In genomic region chr3:4994823-4995499, GRCh38 we compare ENCODE assay signal across 1 cellular context.
A peak's percentile ranks its signal among the peaks of the same experiment; 100 is the strongest.
TF ChIP-seq lines count a peak whose summit lies in the region.

No MANE protein-coding gene starts in this region.

TF ChIP-seq in K562, 482 proteins besides CTCF, POLR2A, EP300 and RAD21 (continued from another document and continues in another):
- no peak; the same call in 1 of the 2 replicates for TF ChIP-seq PML (IDR thresholded peaks at IDR 0.05; ENCODE audit: low read length)
- TF ChIP-seq ZNF561 (CRISPR knock-in tag; conservative IDR thresholded peaks at IDR 0.05) = no peak
- no peak for TF ChIP-seq SOX6 (IDR thresholded peaks at IDR 0.05)
- peak; percentile 40 for TF ChIP-seq TCF15 (CRISPR knock-in tag; IDR thresholded peaks at IDR 0.05)
- 0 out of 2 replicates have a peak, but pooled peaks have one; percentile 57 for TF ChIP-seq ZNF347 (CRISPR knock-in tag; IDR thresholded peaks at IDR 0.05; ENCODE audit: low read depth)
- TF ChIP-seq USF1 (CRISPR knock-in tag; IDR thresholded peaks at IDR 0.05) = peak; percentile 80
- no peak for TF ChIP-seq RBM14 (IDR thresholded peaks at IDR 0.05; ENCODE audit: borderline replicate concordance, insufficient read depth, low read depth, low read length)
- TF ChIP-seq CBFB (CRISPR knock-in tag; IDR thresholded peaks at IDR 0.05) = peak; percentile 54
- no peak for TF ChIP-seq SFPQ (IDR thresholded peaks at IDR 0.05; ENCODE audit: low read depth, low read length)
- TF ChIP-seq KAT8 (IDR thresholded peaks at IDR 0.05; ENCODE audit: low read depth) = no peak
- peak; percentile 75 for TF ChIP-seq MECOM (CRISPR knock-in tag; IDR thresholded peaks at IDR 0.05)
- TF ChIP-seq CBFA2T2 (conservative IDR thresholded peaks at IDR 0.05) = no peak; the same call in 1 of the 2 replicates
- peak; percentile 89 for TF ChIP-seq BHLHE40 (IDR thresholded peaks at IDR 0.05; ENCODE audit: low read length)
- TF ChIP-seq ZNF280A (IDR thresholded peaks at IDR 0.05; ENCODE audit: low read depth, partially characterized antibody) = no peak
- TF ChIP-seq GATAD2A (IDR thresholded peaks at IDR 0.05) = peak; percentile 85; the same call in 1 of the 2 replicates
- TF ChIP-seq TFAP4 (CRISPR knock-in tag; IDR thresholded peaks at IDR 0.05; ENCODE audit: borderline replicate concordance) = peak; percentile 74; the same call in 1 of the 2 replicates
- no peak for TF ChIP-seq PURB (CRISPR knock-in tag; IDR thresholded peaks at IDR 0.05; ENCODE audit: low read depth)
- peak; percentile 94 for TF ChIP-seq ATF3 (IDR thresholded peaks at IDR 0.05)
- peak; percentile 80 for TF ChIP-seq ATF3 (CRISPR knock-in tag; conservative IDR thresholded peaks at IDR 0.05)
- TF ChIP-seq FOXK1 (CRISPR knock-in tag; IDR thresholded peaks at IDR 0.05; ENCODE audit: borderline replicate concordance) = peak; percentile 67; the same call in 1 of the 2 replicates
- no peak for TF ChIP-seq SMAD1 (IDR thresholded peaks at IDR 0.05; ENCODE audit: low read depth, low read length, partially characterized antibody)
- peak; percentile 50; the same call in 1 of the 2 replicates for TF ChIP-seq ZNF263 (CRISPR knock-in tag; IDR thresholded peaks at IDR 0.05; ENCODE audit: borderline replicate concordance)
- no peak for TF ChIP-seq STAT5A (IDR thresholded peaks at IDR 0.05; ENCODE audit: borderline replicate concordance, low read length)
- no peak for TF ChIP-seq ZNF133 (CRISPR knock-in tag; IDR thresholded peaks at IDR 0.05)
- TF ChIP-seq SAFB (IDR thresholded peaks at IDR 0.05; ENCODE audit: borderline replicate concordance, low read depth, low read length) = no peak
- no peak for TF ChIP-seq POU5F1 (IDR thresholded peaks at IDR 0.05; ENCODE audit: borderline replicate concordance, low read depth, low read length, partially characterized antibody)
- no peak; the same call in 1 of the 2 replicates for TF ChIP-seq FOXP1 (CRISPR knock-in tag; IDR thresholded peaks at IDR 0.05)
- 0 out of 2 replicates have a peak, but pooled peaks have one; percentile 30 for TF ChIP-seq ZNF764 (CRISPR knock-in tag; IDR thresholded peaks at IDR 0.05; ENCODE audit: low read depth)
- TF ChIP-seq STAT6 (CRISPR knock-in tag; IDR thresholded peaks at IDR 0.05) = peak; percentile 85; the same call in 1 of the 2 replicates
- TF ChIP-seq RNF219 (CRISPR knock-in tag; IDR thresholded peaks at IDR 0.05) = no peak
- peak; percentile 52; the same call in 1 of the 2 replicates for TF ChIP-seq ZNF165 (CRISPR knock-in tag; IDR thresholded peaks at IDR 0.05; ENCODE audit: borderline replicate concordance)
- peak; percentile 59; the same call in 1 of the 2 replicates for TF ChIP-seq ZNF395 (CRISPR knock-in tag; IDR thresholded peaks at IDR 0.05)
- TF ChIP-seq ZNF280B (CRISPR knock-in tag; IDR thresholded peaks at IDR 0.05) = no peak
- TF ChIP-seq KLF10 (CRISPR knock-in tag; IDR thresholded peaks at IDR 0.05) = 0 out of 2 replicates have a peak, but pooled peaks have one; percentile 45
- TF ChIP-seq E2F1 (CRISPR knock-in tag; IDR thresholded peaks at IDR 0.05) = 0 out of 2 replicates have a peak, but pooled peaks have one; percentile 75
- TF ChIP-seq RBBP5 (IDR thresholded peaks at IDR 0.05; ENCODE audit: borderline replicate concordance, insufficient read depth, low read length, poor library complexity, severe bottlenecking) = peak; percentile 82
- no peak for TF ChIP-seq PRMT5 (CRISPR knock-in tag; IDR thresholded peaks at IDR 0.05)
- no peak for TF ChIP-seq GMEB1 (CRISPR knock-in tag; IDR thresholded peaks at IDR 0.05)
- peak; percentile 91 for TF ChIP-seq ZBTB9 (CRISPR knock-in tag; IDR thresholded peaks at IDR 0.05)
- TF ChIP-seq MAFG (tag; conservative IDR thresholded peaks at IDR 0.05) = peak; percentile 92
